1 cellular context compared by ENCODE assay signal in genomic region chr1:6490181-6491075, GRCh38.
A peak's percentile ranks its signal among the peaks of the same experiment; 100 is the strongest.
TF ChIP-seq lines count a peak whose summit lies in the region.

No MANE protein-coding gene starts in this region.

TF ChIP-seq in GM12878, 131 proteins besides CTCF, POLR2A, EP300 and RAD21 (continued from another document and continues in another):
- no peak for TF ChIP-seq IRF3 (IDR thresholded peaks at IDR 0.05)
- no peak for TF ChIP-seq RBBP5 (conservative IDR thresholded peaks at IDR 0.05)
- peak; percentile 90 for TF ChIP-seq ATF7 (IDR thresholded peaks at IDR 0.05; ENCODE audit: low read depth)
- no peak for TF ChIP-seq RELB (IDR thresholded peaks at IDR 0.05; ENCODE audit: low read depth)
- no peak for TF ChIP-seq PBX3 (IDR thresholded peaks at IDR 0.05; ENCODE audit: insufficient replicate concordance, low read depth, low read length)
- no peak for TF ChIP-seq ZBTB4 (CRISPR knock-in tag; IDR thresholded peaks at IDR 0.05)
- TF ChIP-seq SUPT20H (IDR thresholded peaks at IDR 0.05; ENCODE audit: borderline replicate concordance, control insufficient read depth, low read depth, low read length), result no peak
- TF ChIP-seq BCL3 (IDR thresholded peaks at IDR 0.05; ENCODE audit: borderline replicate concordance, insufficient read depth, low read depth, low read length, poor library complexity, severe bottlenecking), result no peak
- 0 out of 2 replicates have a peak, but pooled peaks have one; percentile 28 for TF ChIP-seq MLLT1 (IDR thresholded peaks at IDR 0.05)
- TF ChIP-seq ETV6 (conservative IDR thresholded peaks at IDR 0.05 in 1 of 2, IDR thresholded peaks at IDR 0.05 in 1 of 2; ENCODE audit: borderline replicate concordance in 1 of 2, low read depth in 1 of 2), result no peak
- TF ChIP-seq ZBTB40 (IDR thresholded peaks at IDR 0.05; ENCODE audit: borderline replicate concordance), result peak; percentile 71
- no peak for TF ChIP-seq SUZ12 (IDR thresholded peaks at IDR 0.05; ENCODE audit: unreplicated experiment)
- peak; percentile 56 for TF ChIP-seq DPF2 (IDR thresholded peaks at IDR 0.05)
- no peak for TF ChIP-seq ZNF24 (IDR thresholded peaks at IDR 0.05)
- no peak for TF ChIP-seq NFYA (IDR thresholded peaks at IDR 0.05; ENCODE audit: borderline replicate concordance, low read depth, low read length)
- TF ChIP-seq IRF5 (IDR thresholded peaks at IDR 0.05; ENCODE audit: borderline replicate concordance), result no peak
- TF ChIP-seq RB1 (IDR thresholded peaks at IDR 0.05; ENCODE audit: borderline replicate concordance), result no peak
- no peak for TF ChIP-seq ELK1 (IDR thresholded peaks at IDR 0.05; ENCODE audit: low read depth, low read length)
- no peak for TF ChIP-seq TARDBP (IDR thresholded peaks at IDR 0.05; ENCODE audit: borderline replicate concordance)
- no peak for TF ChIP-seq HSF1 (IDR thresholded peaks at IDR 0.05; ENCODE audit: low read depth, low read length)
- no peak for TF ChIP-seq TBL1XR1 (IDR thresholded peaks at IDR 0.05; ENCODE audit: low read depth, low read length)
- TF ChIP-seq CBFB (IDR thresholded peaks at IDR 0.05; ENCODE audit: low read depth), result no peak
- TF ChIP-seq ATF3 (IDR thresholded peaks at IDR 0.05; ENCODE audit: borderline replicate concordance, extremely low read depth, low read depth, low read length), result no peak
- TF ChIP-seq YBX1 (IDR thresholded peaks at IDR 0.05), result no peak
- TF ChIP-seq MEF2A (IDR thresholded peaks at IDR 0.05; ENCODE audit: insufficient read depth, low read depth, low read length), result no peak
- TF ChIP-seq USF2 (IDR thresholded peaks at IDR 0.05; ENCODE audit: borderline replicate concordance, low read depth, low read length), result no peak
- 0 out of 2 replicates have a peak, but pooled peaks have one; percentile 14 for TF ChIP-seq MXI1 (IDR thresholded peaks at IDR 0.05; ENCODE audit: low read depth, low read length)
- TF ChIP-seq SRF (IDR thresholded peaks at IDR 0.05; ENCODE audit: low read depth in 2 of 2, low read length in 2 of 2), result peak in 1 of 2 experiments; percentile 75; a peak in 1 of 4 replicates
- TF ChIP-seq SMARCA5 (IDR thresholded peaks at IDR 0.05), result 0 out of 2 replicates have a peak, but pooled peaks have one; percentile 6
- no peak for TF ChIP-seq KAT2A (conservative IDR thresholded peaks at IDR 0.05; ENCODE audit: control insufficient read depth, low read depth, low read length)
- TF ChIP-seq ZNF217 (IDR thresholded peaks at IDR 0.05), result no peak; the same call in 1 of the 2 replicates
- TF ChIP-seq SMAD5 (IDR thresholded peaks at IDR 0.05; ENCODE audit: low read depth), result no peak
- no peak for TF ChIP-seq SPI1 (IDR thresholded peaks at IDR 0.05; ENCODE audit: borderline replicate concordance, insufficient read depth, low read depth, low read length)
- no peak for TF ChIP-seq NR2C2 (IDR thresholded peaks at IDR 0.05; ENCODE audit: borderline replicate concordance, control insufficient read depth, insufficient read length, low read depth)
- TF ChIP-seq MEF2B (IDR thresholded peaks at IDR 0.05; ENCODE audit: partially characterized antibody, poor library complexity, severe bottlenecking), result peak; percentile 50
- no peak for TF ChIP-seq WRNIP1 (IDR thresholded peaks at IDR 0.05; ENCODE audit: borderline replicate concordance, low read depth, low read length)
